ENCODE assay signal across 17 cellular contexts in genomic region chr4:9901262-9901661, GRCh38.
DNase-seq lines count a peak whose midpoint lies in the region; ATAC-seq and TF ChIP-seq lines count a peak whose summit lies in the region.
"Had no signal": no experiment of that assay in that cellular context is flagged by ENCODE, and none has a peak within 500 bp of the region (broad histone marks: within the 10 kb centered on the region; RNA-seq: fewer than 3 reads in every experiment).

No MANE protein-coding gene starts in this region.

- H3K9me3 Mint-ChIP-seq in type B pancreatic cell, result no peaks in the 10 kb centered on the region
- H3K9me3 Mint-ChIP-seq in osteocyte (ENCODE audit: unreplicated experiment), result no peaks in the 10 kb centered on the region
- H3K9me3 Mint-ChIP-seq: CD4-positive, CD25-positive, alpha-beta regulatory T cell had no signal

- TF ChIP-seq CTCF in adrenal gland (IDR thresholded peaks at IDR 0.05), result no peak
- no peak for TF ChIP-seq CTCF in foreskin keratinocyte (conservative IDR thresholded peaks at IDR 0.05)
- no peak for TF ChIP-seq CTCF in type B pancreatic cell (conservative IDR thresholded peaks at IDR 0.05)
- no peak for TF ChIP-seq CTCF in stomach (IDR thresholded peaks at IDR 0.05)
- TF ChIP-seq CTCF in GM20000 (IDR thresholded peaks at IDR 0.05; ENCODE audit: extremely low read depth, missing control alignments), result no peak
- TF ChIP-seq CTCF in osteocyte (IDR thresholded peaks at IDR 0.05), result no peak

- intact Hi-C loops in adrenal gland (cut with DNase I) (loop anchor here in 1 of 2 donors (5.0 to 10.0 kb wide), 2 partner anchors 114 to 139 kb away; no protein-coding TSS in a partner anchor), left ventricle myocardium superior (cut with micrococcal nuclease) (no loop called here), stomach (cut with DNase I; ENCODE audit: low total_unique reads) (no loop called here)

- 36 to 41% (median 38%) methylated on average over 3 of the region's 3 CpGs for WGBS in adrenal gland, 4 donors
- WGBS in stomach, 5 donors, result 71 to 81% (median 73%) methylated on average over 3 of the region's 3 CpGs

- H3K27ac ChIP-seq in adrenal gland (no peak overlapping the region), foreskin keratinocyte (peak overlapping the region; percentile 55), stomach (no peak overlapping the region)

- no peak for TF ChIP-seq EP300 in stomach (IDR thresholded peaks at IDR 0.05)

- TF ChIP-seq POLR2A in adrenal gland (IDR thresholded peaks at IDR 0.05) (no peak), stomach (IDR thresholded peaks at IDR 0.05) (no peak)

- H3K27ac Mint-ChIP-seq in type B pancreatic cell, result peak overlapping the region; percentile 64
- no peak overlapping the region for H3K27ac Mint-ChIP-seq in osteocyte (ENCODE audit: unreplicated experiment)
- H3K27ac Mint-ChIP-seq: CD4-positive, CD25-positive, alpha-beta regulatory T cell; IgD-negative memory B cell had no signal

- DNase-seq in adrenal gland (peak in 6 of 7 donors; percentile 29 to 67 (median 52)), foreskin keratinocyte (no peak), left ventricle myocardium superior (no peak), type B pancreatic cell (ENCODE audit: extremely low spot score, unreplicated experiment) (no peak), stomach (no peak), GM20000 (ENCODE audit: low spot score) (no peak), osteocyte (ENCODE audit: extremely low spot score, unreplicated experiment) (no peak)
- DNase-seq: BE2C; CD4-positive, CD25-positive, alpha-beta regulatory T cell; DMS79; H7; NCI-H1105; NCI-H1694; NCI-H2081; NCI-H446; NCI-H526 had no signal

- H3K36me3 ChIP-seq in adrenal gland (replicated peaks in 1 of 2) (no peaks in the 10 kb centered on the region), stomach (peaks cover 0 to 6% (median 0%) of the 10 kb centered on the region in 4 donors)
- H3K36me3 ChIP-seq: BE2C had no signal

- H3K4me1 Mint-ChIP-seq in type B pancreatic cell (ENCODE audit: unreplicated experiment), result peaks cover 24% of the 10 kb centered on the region
- no peaks in the 10 kb centered on the region for H3K4me1 Mint-ChIP-seq in osteocyte (ENCODE audit: unreplicated experiment)
- H3K4me1 Mint-ChIP-seq: CD4-positive, CD25-positive, alpha-beta regulatory T cell; IgD-negative memory B cell had no signal

- H3K27me3 ChIP-seq in adrenal gland, result no peaks in the 10 kb centered on the region
- H3K27me3 ChIP-seq in foreskin keratinocyte, result no peaks in the 10 kb centered on the region
- H3K27me3 ChIP-seq in stomach, result no peaks in the 10 kb centered on the region
- H3K27me3 ChIP-seq: BE2C had no signal

- H3K27me3 Mint-ChIP-seq in type B pancreatic cell (peaks cover 10% of the 10 kb centered on the region), osteocyte (ENCODE audit: unreplicated experiment) (peaks cover 3% of the 10 kb centered on the region)
- H3K27me3 Mint-ChIP-seq: CD4-positive, CD25-positive, alpha-beta regulatory T cell had no signal

- H3K4me3 ChIP-seq in adrenal gland (no peak overlapping the region), stomach (no peak overlapping the region)

- peak overlapping the region; percentile 47 for H3K4me3 Mint-ChIP-seq in type B pancreatic cell
- H3K4me3 Mint-ChIP-seq in osteocyte (ENCODE audit: unreplicated experiment), result no peak overlapping the region
- H3K4me3 Mint-ChIP-seq: CD4-positive, CD25-positive, alpha-beta regulatory T cell; IgD-negative memory B cell had no signal

- H3K36me3 Mint-ChIP-seq in type B pancreatic cell, result no peaks in the 10 kb centered on the region
- H3K36me3 Mint-ChIP-seq in osteocyte (ENCODE audit: unreplicated experiment), result no peaks in the 10 kb centered on the region
- H3K36me3 Mint-ChIP-seq: CD4-positive, CD25-positive, alpha-beta regulatory T cell; IgD-negative memory B cell had no signal

- H3K4me1 ChIP-seq in adrenal gland (replicated peaks in 1 of 2), result no peaks in the 10 kb centered on the region
- peaks cover 10% of the 10 kb centered on the region for H3K4me1 ChIP-seq in foreskin keratinocyte
- peaks cover 0 to 6% (median 0%) of the 10 kb centered on the region in 4 donors for H3K4me1 ChIP-seq in stomach
- H3K4me1 ChIP-seq: BE2C had no signal

- no peaks in the 10 kb centered on the region for H3K9me3 ChIP-seq in adrenal gland (replicated peaks in 1 of 3)
- H3K9me3 ChIP-seq in stomach, result no peaks in the 10 kb centered on the region
- H3K9me3 ChIP-seq: BE2C had no signal

- ATAC-seq in foreskin keratinocyte (no peak), left ventricle myocardium superior (peak; percentile 71)

Comparison
In these comparisons a context has a peak if more than half of its experiments do, and no peak if none do; other contexts are left out.
1. DNase-seq: peak in adrenal gland (6 of 7); none in foreskin keratinocyte (0 of 2), left ventricle myocardium superior (single experiment), type B pancreatic cell (single experiment), stomach (single experiment), GM20000 (single experiment) and osteocyte (single experiment).